8 cellular contexts compared by ENCODE assay signal in genomic region chr2:69781321-69782248, GRCh38. TPM values are rescaled to one million over a fixed set of nuclear protein-coding genes. Genes with fewer than 3 reads are reported as not detected.
DNase-seq lines count a peak whose midpoint lies in the region; ATAC-seq lines count a peak whose summit lies in the region.

No MANE protein-coding gene starts in this region.

- intact Hi-C loops in left colon (cut with DNase I, micrococcal nuclease), result no loop called here

- H3K27me3 Mint-ChIP-seq in activated T-cell treated with anti-CD3 and anti-CD28 coated beads, Interleukin-2, amount 50 U/mL, for 4 hours (ENCODE audit: low read depth), result no peaks in the 10 kb centered on the region

- H3K9me3 Mint-ChIP-seq in activated T-cell treated with anti-CD3 and anti-CD28 coated beads, Interleukin-2, amount 50 U/mL, for 4 hours, result no peaks in the 10 kb centered on the region

- H3K36me3 Mint-ChIP-seq in activated T-cell treated with anti-CD3 and anti-CD28 coated beads, Interleukin-2, amount 50 U/mL, for 4 hours (ENCODE audit: insufficient read depth), result peaks cover 6% of the 10 kb centered on the region

- peak; percentile 60 for ATAC-seq in HG02943 (IDR thresholded peaks at IDR 0.05; ENCODE audit: low read depth, unreplicated experiment)
- ATAC-seq in left colon, result peak; percentile 69
- ATAC-seq in HG02885 (IDR thresholded peaks at IDR 0.05; ENCODE audit: poor library complexity, unreplicated experiment), result no peak
- no peak for ATAC-seq in GM21526 (IDR thresholded peaks at IDR 0.05; ENCODE audit: low FRiP score, unreplicated experiment)
- ATAC-seq in activated T-cell treated with anti-CD3 and anti-CD28 coated beads, Interleukin-2, amount 50 U/mL, for 4 hours, result no peak

- DNase-seq in DMS 273 (lab: John Stamatoyannopoulos, UW; ENCODE audit: unreplicated experiment) (peak; percentile 73), NCI-H774 (lab: John Stamatoyannopoulos, UW) (peak; percentile 44), left colon (peak in 1 of 2 donors; percentile 70), NCI-H446 treated with DMSO at 0.1 percent for 48 hours (lab: John Stamatoyannopoulos, UW) (no peak)
- DNase-seq in activated T-cell treated with anti-CD3 and anti-CD28 coated beads, Interleukin-2, amount 50 U/mL, for 4 hours, result no peak

- no peak overlapping the region for H3K4me3 Mint-ChIP-seq in activated T-cell treated with anti-CD3 and anti-CD28 coated beads, Interleukin-2, amount 50 U/mL, for 4 hours

- peaks cover 4% of the 10 kb centered on the region for H3K4me1 Mint-ChIP-seq in activated T-cell treated with anti-CD3 and anti-CD28 coated beads, Interleukin-2, amount 50 U/mL, for 4 hours (ENCODE audit: low read depth)

RNA-seq across cellular contexts. Expression of gene ANXA4, which starts 39.7 kb away (rescaled TPM):
- total RNA-seq in left colon, result 100 to 1,000 TPM; 271 to 289 TPM
- total RNA-seq in activated T-cell treated with anti-CD3 and anti-CD28 coated beads, Interleukin-2, amount 50 U/mL, for 4 hours, result 10 to 100 TPM in 2 of 3 donors, 1 to 10 TPM in 1; 9.6 to 12.4 (median 11.2) TPM

RNA-seq across cellular contexts. Expression of gene GMCL1, which starts 47.9 kb away (rescaled TPM):
- 10 to 100 TPM; 22.8 to 27.2 TPM for total RNA-seq in left colon
- total RNA-seq in activated T-cell treated with anti-CD3 and anti-CD28 coated beads, Interleukin-2, amount 50 U/mL, for 4 hours, result 10 to 100 TPM; 10.4 to 16.4 (median 12.3) TPM

Comparison
In these comparisons a context has a peak if more than half of its experiments do, and no peak if none do; other contexts are left out.
1. DNase-seq: peak in DMS 273 (single experiment) and NCI-H774 (single experiment); none in NCI-H446 treated with DMSO at 0.1 percent for 48 hours (single experiment) and activated T-cell treated with anti-CD3 and anti-CD28 coated beads, Interleukin-2, amount 50 U/mL, for 4 hours (single experiment).
2. ATAC-seq: peak in HG02943 (single experiment) and left colon (single experiment); none in HG02885 (single experiment), GM21526 (single experiment) and activated T-cell treated with anti-CD3 and anti-CD28 coated beads, Interleukin-2, amount 50 U/mL, for 4 hours (0 of 2).
3. RNA of gene ANXA4, which starts 39.7 kb away (total RNA-seq): 271 to 289 TPM in left colon; 9.6 to 12.4 TPM in activated T-cell treated with anti-CD3 and anti-CD28 coated beads, Interleukin-2, amount 50 U/mL, for 4 hours; every median in the first group is over 10 times any median in the second.